Comparison of ENCODE assay signal across 18 cellular contexts in the genomic region with DNA sequence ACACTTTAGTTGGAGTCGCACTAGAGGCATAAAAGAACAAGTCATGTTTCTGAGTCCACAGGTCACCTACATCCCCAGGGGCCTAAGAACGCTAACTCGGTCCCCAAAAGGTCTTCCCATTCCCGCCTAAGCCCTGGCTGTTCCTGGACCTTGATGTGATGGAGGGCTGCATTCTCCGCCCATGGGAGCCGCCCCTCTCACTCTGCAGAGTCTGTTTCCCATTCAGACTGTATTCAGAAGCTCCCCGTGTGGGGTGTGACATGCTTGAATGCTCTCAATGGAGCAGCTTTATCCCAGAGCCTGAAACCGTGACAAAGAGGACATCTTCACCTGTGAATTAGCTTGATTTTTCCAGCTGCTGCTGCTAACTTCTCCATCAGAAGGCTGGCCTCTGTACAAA.
"Had no signal": no experiment of that assay in that cellular context is flagged by ENCODE, and none has a peak within 500 bp of the region (broad histone marks: within the 10 kb centered on the region; RNA-seq: fewer than 3 reads in every experiment).

No MANE protein-coding gene starts in this region.

- H3K4me1 ChIP-seq: adrenal gland, breast epithelium, heart right ventricle, upper lobe of left lung had no signal

- H3K4me3 ChIP-seq: adrenal gland, breast epithelium, coronary artery, heart right ventricle, lung, thoracic aorta, upper lobe of left lung had no signal

- H3K36me3 ChIP-seq: adrenal gland, breast epithelium, heart right ventricle, thoracic aorta, upper lobe of left lung had no signal

- H3K9me3 ChIP-seq: adrenal gland, breast epithelium, heart right ventricle, thoracic aorta, upper lobe of left lung had no signal

- H3K27me3 ChIP-seq: adrenal gland, breast epithelium, upper lobe of left lung had no signal

- DNase-seq: activated CD4-positive, alpha-beta T cell treated with anti-CD3 and anti-CD28 coated beads for 4 hours; activated CD4-positive, alpha-beta T cell treated with anti-CD3 and anti-CD28 coated beads, Interleukin-2, amount 50 U/mL, for 48 hours; activated CD4-positive, CD25-positive, alpha-beta regulatory T cell; activated CD8-positive, alpha-beta memory T cell treated with anti-CD3 and anti-CD28 coated beads, Interleukin-2, amount 50 U/mL, for 48 hours; activated naive CD4-positive, alpha-beta T cell; activated T-cell treated with anti-CD3 and anti-CD28 coated beads, Interleukin-2, amount 50 U/mL, for 4 hours; adrenal gland; heart right ventricle; kidney; naive thymus-derived CD4-positive, alpha-beta T cell; stimulated activated CD4-positive, alpha-beta T cell treated with anti-CD3 and anti-CD28 coated beads, Interleukin-4, amount 100 ng/mL, for 1 hour; stimulated activated naive CD4-positive, alpha-beta T cell treated with Interleukin-2 at 50 U/mL for 16 hours; upper lobe of left lung had no signal

- H3K27ac ChIP-seq: adrenal gland, breast epithelium, coronary artery, epithelial cell of prostate, heart right ventricle, thoracic aorta, upper lobe of left lung had no signal
